ENCODE assay signal across 28 cellular contexts in genomic region chr19:34493038-34493648, GRCh38. TPM values are rescaled to one million over a fixed set of nuclear protein-coding genes. Genes with fewer than 3 reads are reported as not detected.
"Had no signal": no experiment of that assay in that cellular context is flagged by ENCODE, and none has a peak within 500 bp of the region (broad histone marks: within the 10 kb centered on the region; RNA-seq: fewer than 3 reads in every experiment).

No MANE protein-coding gene starts in this region.

- H3K36me3 ChIP-seq: neural progenitor cell, pancreas, right lobe of liver had no signal

- H3K36me3 Mint-ChIP-seq: immature natural killer cell; stimulated activated effector memory CD8-positive, alpha-beta T cell treated with anti-CD3 and anti-CD28 coated beads, Interleukin-12 subunit alpha, Interleukin-12 subunit beta, amount 100 ng/mL, for 72 hours had no signal

- H3K4me3 Mint-ChIP-seq: effector memory CD8-positive, alpha-beta T cell; immature natural killer cell; naive thymus-derived CD4-positive, alpha-beta T cell; nephron; neural progenitor cell; stimulated activated effector memory CD8-positive, alpha-beta T cell treated with anti-CD3 and anti-CD28 coated beads, Interleukin-12 subunit alpha, Interleukin-12 subunit beta, amount 100 ng/mL, for 72 hours; type B pancreatic cell had no signal

- ATAC-seq: effector memory CD8-positive, alpha-beta T cell; heart right ventricle; left lobe of liver; naive thymus-derived CD4-positive, alpha-beta T cell; pancreas; stimulated activated effector memory CD8-positive, alpha-beta T cell treated with anti-CD3 and anti-CD28 coated beads, Interleukin-12 subunit alpha, Interleukin-12 subunit beta, amount 100 ng/mL, for 72 hours had no signal

- H3K4me1 Mint-ChIP-seq: immature natural killer cell; naive thymus-derived CD4-positive, alpha-beta T cell; nephron; neural progenitor cell had no signal

- H3K4me2 ChIP-seq: neural progenitor cell, smooth muscle cell had no signal

- H3K27me3 ChIP-seq: esophagus squamous epithelium, heart right ventricle, neural progenitor cell, pancreas, right lobe of liver, stomach, tibial artery had no signal

- H3K9me3 ChIP-seq: esophagus squamous epithelium, heart right ventricle, pancreas, right lobe of liver, stomach, tibial artery had no signal

- H3K27me3 Mint-ChIP-seq: progenitor cell of endocrine pancreas, type B pancreatic cell had no signal

- H3K4me1 ChIP-seq: heart right ventricle, neural progenitor cell, pancreas, right lobe of liver, stomach had no signal

- DNase-seq: cortex of kidney; effector memory CD8-positive, alpha-beta T cell; erythroblast; esophagus squamous epithelium; foreskin melanocyte; glutamatergic neuron; heart right ventricle; hippocampal formation; immature natural killer cell; islet precursor cell; mesendoderm; midbrain; naive thymus-derived CD4-positive, alpha-beta T cell; nucleus accumbens; stimulated activated CD4-positive, alpha-beta T cell treated with anti-CD3 and anti-CD28 coated beads, Interleukin-2, amount 100 ng/mL, for 24 hours; stimulated activated CD4-positive, alpha-beta T cell treated with anti-CD3 and anti-CD28 coated beads, Interleukin-4, amount 100 ng/mL, for 24 hours; stimulated activated naive CD4-positive, alpha-beta T cell treated with Interleukin-2 at 50 U/mL for 16 hours; stomach had no signal

- H3K27ac ChIP-seq: esophagus squamous epithelium, heart right ventricle, neural progenitor cell, pancreas, right lobe of liver, stomach had no signal

- H2AFZ ChIP-seq: neural progenitor cell had no signal

- H3K9me3 Mint-ChIP-seq: effector memory CD8-positive, alpha-beta T cell; immature natural killer cell; nephron; neural progenitor cell; stimulated activated effector memory CD8-positive, alpha-beta T cell treated with anti-CD3 and anti-CD28 coated beads, Interleukin-12 subunit alpha, Interleukin-12 subunit beta, amount 100 ng/mL, for 72 hours; type B pancreatic cell had no signal

- H3K4me3 ChIP-seq: esophagus squamous epithelium, heart right ventricle, neural progenitor cell, pancreas, right lobe of liver, smooth muscle cell, stomach, tibial artery had no signal

- H3K27ac Mint-ChIP-seq: effector memory CD8-positive, alpha-beta T cell; immature natural killer cell; naive thymus-derived CD4-positive, alpha-beta T cell; nephron; neural progenitor cell; progenitor cell of endocrine pancreas; stimulated activated effector memory CD8-positive, alpha-beta T cell treated with anti-CD3 and anti-CD28 coated beads, Interleukin-12 subunit alpha, Interleukin-12 subunit beta, amount 100 ng/mL, for 72 hours; type B pancreatic cell had no signal

RNA-seq across cellular contexts. Expression of gene WTIP, which starts 11.6 kb away (rescaled TPM):
- polyA plus RNA-seq: naive thymus-derived CD4-positive, alpha-beta T cell had no signal
